In the genomic region with DNA sequence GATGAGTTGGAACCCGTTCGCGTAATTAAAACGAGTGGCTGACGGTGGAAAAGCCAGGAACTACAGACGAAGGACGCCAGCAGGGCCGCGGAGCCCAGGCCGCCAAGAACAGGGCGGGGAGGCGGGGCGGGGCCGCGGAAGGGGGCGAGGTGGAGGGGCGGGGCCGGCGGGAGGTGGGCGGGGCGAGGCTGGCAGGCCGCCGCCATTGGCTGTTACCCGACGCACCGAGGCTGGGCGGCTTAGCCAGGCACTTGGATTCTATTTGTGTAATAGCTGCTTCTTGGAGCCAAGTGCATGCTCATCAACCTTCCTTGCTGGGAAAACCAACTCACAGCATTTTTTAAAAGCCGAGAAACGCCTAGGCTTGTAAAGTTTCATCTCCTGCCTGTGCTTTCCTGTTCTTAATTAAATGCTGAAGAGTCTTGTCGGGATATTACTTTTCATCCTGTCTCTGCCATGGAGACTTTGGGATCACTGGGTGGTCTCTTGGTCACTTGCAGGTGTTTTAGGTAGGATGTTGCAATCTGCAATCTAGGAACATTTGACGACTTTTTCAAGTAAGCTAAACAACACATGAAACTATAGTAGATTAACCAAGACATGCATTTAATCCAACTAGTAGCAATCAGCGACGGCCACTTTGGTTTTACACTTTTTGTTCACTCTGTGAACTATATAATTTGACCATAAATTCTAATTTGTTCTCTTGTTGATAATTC, we compare ENCODE assay signal across 8 cellular contexts.
DNase-seq lines count a peak whose midpoint lies in the region; ATAC-seq and TF ChIP-seq lines count a peak whose summit lies in the region.

No MANE protein-coding gene starts in this region.

- H3K36me3 Mint-ChIP-seq in activated CD4-positive, alpha-beta T cell treated with anti-CD3 and anti-CD28 coated beads for 36 hours (ENCODE audit: low read depth): peaks cover 2% of the 10 kb centered on the region

- H3K27ac Mint-ChIP-seq in activated CD4-positive, alpha-beta T cell treated with anti-CD3 and anti-CD28 coated beads for 36 hours: peak overlapping the region; percentile 100

- H3K9me3 Mint-ChIP-seq in activated CD4-positive, alpha-beta T cell treated with anti-CD3 and anti-CD28 coated beads for 36 hours (ENCODE audit: low read depth): peaks cover 1% of the 10 kb centered on the region

- intact Hi-C loops in activated CD4-positive, alpha-beta T cell treated with anti-CD3 and anti-CD28 coated beads for 36 hours (cut with DNase I, micrococcal nuclease): loop anchor here (1.0 to 5.0 kb wide), 8 partner anchors 34 to 800 kb away; partner anchors contain the start of genes SNX9 (in 1 of the 2) and ZDHHC14 (in 1 of the 2)

- H3K36me3 ChIP-seq in kidney epithelial cell (ENCODE audit: control insufficient read depth, insufficient read depth, low read length): no peaks in the 10 kb centered on the region

- H3K27me3 ChIP-seq in kidney epithelial cell (ENCODE audit: control insufficient read depth, insufficient read depth, low read length): no peaks in the 10 kb centered on the region

- H3K4me3 ChIP-seq in kidney epithelial cell (ENCODE audit: low read depth, low read length): peak overlapping the region; percentile 64

- CTCF ChIA-PET in activated CD4-positive, alpha-beta T cell treated with anti-CD3 and anti-CD28 coated beads for 36 hours (lab: Charles Lee): interaction anchor here (0.9 to 1.5 kb wide), 2 partner anchors 10 to 11 kb away, joined by 3 to 4 read pairs; no protein-coding TSS in a partner anchor

- POLR2A ChIA-PET in activated CD4-positive, alpha-beta T cell treated with anti-CD3 and anti-CD28 coated beads for 36 hours (lab: Charles Lee): interaction anchor here (1.0 to 1.6 kb wide), 4 partner anchors 34 to 243 kb away, joined by 3 to 6 read pairs (median 4); no protein-coding TSS in a partner anchor

- DNase-seq in AG08395 (ENCODE audit: low spot score): peak; percentile 97
- peak; percentile 61 for DNase-seq in NCI-H460 (ENCODE audit: extremely low read depth, low read depth)
- peak; percentile 93 for DNase-seq in activated CD4-positive, alpha-beta T cell treated with anti-CD3 and anti-CD28 coated beads for 36 hours
- DNase-seq in cerebellum (ENCODE audit: low spot score): peak; percentile 96
- DNase-seq in kidney epithelial cell (ENCODE audit: low read depth): peak; percentile 37
- DNase-seq in stimulated activated CD4-positive, alpha-beta T cell treated with anti-CD3 and anti-CD28 coated beads, Interleukin-15, amount 100 ng/mL, for 48 hours (ENCODE audit: low read depth in 2 of 2): peak; percentile 70 to 78

- TF ChIP-seq CTCF in kidney epithelial cell (IDR thresholded peaks at IDR 0.05; ENCODE audit: insufficient read depth, low read length, poor library complexity, severe bottlenecking): no peak

- peaks cover 50% of the 10 kb centered on the region for H3K4me1 Mint-ChIP-seq in activated CD4-positive, alpha-beta T cell treated with anti-CD3 and anti-CD28 coated beads for 36 hours

- ATAC-seq in GM19025 (IDR thresholded peaks at IDR 0.05; ENCODE audit: low read depth, unreplicated experiment): peak; percentile 43
- peak; percentile 44 for ATAC-seq in HG03342 (IDR thresholded peaks at IDR 0.05; ENCODE audit: unreplicated experiment)
- ATAC-seq in activated CD4-positive, alpha-beta T cell treated with anti-CD3 and anti-CD28 coated beads for 36 hours: peak; percentile 70

- H3K27me3 Mint-ChIP-seq in activated CD4-positive, alpha-beta T cell treated with anti-CD3 and anti-CD28 coated beads for 36 hours: no peaks in the 10 kb centered on the region

- H3K4me3 Mint-ChIP-seq in activated CD4-positive, alpha-beta T cell treated with anti-CD3 and anti-CD28 coated beads for 36 hours: peak overlapping the region; percentile 88

Comparison
In these comparisons a context has a peak if more than half of its experiments do, and no peak if none do; other contexts are left out.
1. Peak in every context shown above with its lines: DNase-seq, ATAC-seq and H3K4me3 ChIP-seq.
2. DNase-seq: peak in every context shown above with its lines; median percentile 97 in AG08395; 96 in cerebellum; 93 in activated CD4-positive, alpha-beta T cell treated with anti-CD3 and anti-CD28 coated beads for 36 hours; 74 in stimulated activated CD4-positive, alpha-beta T cell treated with anti-CD3 and anti-CD28 coated beads, Interleukin-15, amount 100 ng/mL, for 48 hours; 61 in NCI-H460; 37 in kidney epithelial cell.